1 cellular context compared by ENCODE assay signal in the genomic region with DNA sequence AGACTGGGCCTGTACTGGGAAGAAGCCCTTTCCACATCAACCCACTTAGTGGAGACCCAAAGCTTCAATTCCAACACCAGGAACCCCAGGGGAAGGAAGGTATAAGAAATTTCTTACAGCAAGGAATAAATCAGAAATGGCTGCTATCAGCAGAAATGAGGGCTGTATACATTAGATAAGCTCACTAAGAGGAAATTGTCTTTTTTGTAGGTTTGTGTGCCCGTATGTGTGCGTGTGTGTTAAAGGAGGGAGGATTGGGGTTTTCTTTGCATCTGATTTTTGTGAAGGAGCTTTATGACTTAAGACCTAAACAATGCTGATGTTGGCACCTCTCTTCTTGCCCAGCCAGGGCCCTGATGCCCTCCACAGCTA.
TF ChIP-seq lines count a peak whose summit lies in the region.

No MANE protein-coding gene starts in this region.

TF ChIP-seq in K562, 482 proteins besides CTCF, POLR2A, EP300 and RAD21 (continued from another document):
- peak; percentile 69 for TF ChIP-seq CBFA2T3 (IDR thresholded peaks at IDR 0.05)
- peak; percentile 37; the same call in 1 of the 2 replicates for TF ChIP-seq MTA2 (IDR thresholded peaks at IDR 0.05; ENCODE audit: low read depth)
- peak; percentile 37; the same call in 1 of the 2 replicates for TF ChIP-seq CBFA2T2 (conservative IDR thresholded peaks at IDR 0.05)
- peak; percentile 45; the same call in 1 of the 2 replicates for TF ChIP-seq TCF3 (CRISPR knock-in tag; IDR thresholded peaks at IDR 0.05)
- TF ChIP-seq RCOR1 (IDR thresholded peaks at IDR 0.05; ENCODE audit: borderline replicate concordance in 1 of 2, low read depth in 2 of 2, low read length in 2 of 2), result peak in 1 of 2 experiments; percentile 42; a peak in 2 of 4 replicates
- peak in 1 of 2 experiments; percentile 34; a peak in 1 of 4 replicates for TF ChIP-seq KDM1A (IDR thresholded peaks at IDR 0.05)
TF ChIP-seq in K562: peak in this region for 14.
